In genomic region chr6:17593246-17593645, GRCh38 we compare ENCODE assay signal across 26 cellular contexts.
"Had no signal": no experiment of that assay in that cellular context is flagged by ENCODE, and none has a peak within 500 bp of the region (broad histone marks: within the 10 kb centered on the region; RNA-seq: fewer than 3 reads in every experiment).

No MANE protein-coding gene starts in this region.

- H3K36me3 Mint-ChIP-seq: mesothelial cell of epicardium had no signal

- H3K9me3 Mint-ChIP-seq: effector memory CD8-positive, alpha-beta T cell; endodermal cell had no signal

- ATAC-seq: effector memory CD8-positive, alpha-beta T cell; esophagus mucosa; gastrocnemius medialis; heart right ventricle; left cardiac atrium; left lung; left ventricle myocardium superior; lower lobe of right lung; mucosa of descending colon had no signal

- H3K36me3 ChIP-seq: esophagus squamous epithelium, gastrocnemius medialis, heart right ventricle, left lung, lower lobe of right lung had no signal

- H3K27me3 Mint-ChIP-seq: effector memory CD8-positive, alpha-beta T cell had no signal

- H3K4me1 Mint-ChIP-seq: endodermal cell had no signal

- H3K4me1 ChIP-seq: esophagus squamous epithelium, gastrocnemius medialis, lower lobe of right lung had no signal

- H3K4me3 ChIP-seq: coronary artery, esophagus squamous epithelium, gastrocnemius medialis, heart right ventricle, left lung, lower lobe of right lung, mucosa of descending colon had no signal

- DNase-seq: effector CD8-positive, alpha-beta T cell; effector memory CD8-positive, alpha-beta T cell; endodermal cell; erythroblast; esophagus squamous epithelium; foreskin fibroblast; foreskin melanocyte; gastrocnemius medialis; glutamatergic neuron; head of caudate nucleus; heart right ventricle; hippocampal formation; left cardiac atrium; left lung; left ventricle myocardium superior; lower lobe of right lung; mesenchymal stem cell; mucosa of descending colon had no signal

- H3K27ac ChIP-seq: coronary artery, epithelial cell of prostate, esophagus squamous epithelium, gastrocnemius medialis, heart right ventricle, left lung, lower lobe of right lung had no signal

- H3K27ac Mint-ChIP-seq: endodermal cell, mesothelial cell of epicardium had no signal

- FAIRE-seq: colon, endometrium, islet of Langerhans, keratinocyte had no signal

- H3K4me3 Mint-ChIP-seq: effector memory CD8-positive, alpha-beta T cell; endodermal cell; mesothelial cell of epicardium had no signal

- H3K9me3 ChIP-seq: esophagus squamous epithelium, gastrocnemius medialis, heart right ventricle, left lung, lower lobe of right lung, mucosa of descending colon had no signal

- H3K27me3 ChIP-seq: esophagus squamous epithelium, gastrocnemius medialis, heart right ventricle, left lung had no signal
